10 cellular contexts compared by ENCODE assay signal in genomic region chr9:111759762-111760639, GRCh38. TPM values are rescaled to one million over a fixed set of nuclear protein-coding genes. Genes with fewer than 3 reads are reported as not detected.
DNase-seq lines count a peak whose midpoint lies in the region; ATAC-seq and TF ChIP-seq lines count a peak whose summit lies in the region.
"Had no signal": no experiment of that assay in that cellular context is flagged by ENCODE, and none has a peak within 500 bp of the region (broad histone marks: within the 10 kb centered on the region; RNA-seq: fewer than 3 reads in every experiment).

No MANE protein-coding gene starts in this region.

- no peak overlapping the region for H3K27ac ChIP-seq in CD4-positive, CD25-positive, alpha-beta regulatory T cell (ENCODE audit: insufficient read depth, low read length, poor library complexity, severe bottlenecking)
- no peak overlapping the region for H3K27ac ChIP-seq in KMS-11
- H3K27ac ChIP-seq in adrenal gland = peak overlapping the region in 1 of 5 donors; percentile 10
- H3K27ac ChIP-seq in gastrocnemius medialis = no peak overlapping the region

- H3K36me3 Mint-ChIP-seq in CD4-positive, CD25-positive, alpha-beta regulatory T cell = no peaks in the 10 kb centered on the region

- TF ChIP-seq CTCF in KMS-11 (conservative IDR thresholded peaks at IDR 0.05; ENCODE audit: low read depth, low read length) (peak; percentile 81), adrenal gland (IDR thresholded peaks at IDR 0.05) (peak; percentile 67 to 88 (median 78)), gastrocnemius medialis (IDR thresholded peaks at IDR 0.05 in 4 of 5, conservative IDR thresholded peaks at IDR 0.05 in 1 of 5) (peak; percentile 31 to 75 (median 59))

- H3K4me1 ChIP-seq in CD4-positive, CD25-positive, alpha-beta regulatory T cell (ENCODE audit: control insufficient read depth, insufficient read depth, low read length, poor library complexity, severe bottlenecking) = no peaks in the 10 kb centered on the region
- no peaks in the 10 kb centered on the region for H3K4me1 ChIP-seq in KMS-11 (ENCODE audit: low read depth, poor library complexity, severe bottlenecking)
- H3K4me1 ChIP-seq in adrenal gland (replicated peaks in 1 of 2) = peaks cover 0 to 5% of the 10 kb centered on the region in 2 donors
- peaks cover 0 to 4% of the 10 kb centered on the region in 2 donors for H3K4me1 ChIP-seq in gastrocnemius medialis

- H3K4me3 Mint-ChIP-seq in CD4-positive, CD25-positive, alpha-beta regulatory T cell = no peak overlapping the region

- no peak overlapping the region for H3K9ac ChIP-seq in KMS-11

- H3K4me1 Mint-ChIP-seq in CD4-positive, CD25-positive, alpha-beta regulatory T cell = peaks cover 0 to 10% (median 6%) of the 10 kb centered on the region in 4 donors

- H3K36me3 ChIP-seq in CD4-positive, CD25-positive, alpha-beta regulatory T cell (ENCODE audit: control insufficient read depth, insufficient read depth, low read length) = no peaks in the 10 kb centered on the region
- H3K36me3 ChIP-seq in KMS-11 (ENCODE audit: insufficient read depth) (no peaks in the 10 kb centered on the region), adrenal gland (replicated peaks in 1 of 2) (no peaks in the 10 kb centered on the region), gastrocnemius medialis (no peaks in the 10 kb centered on the region)

- no peaks in the 10 kb centered on the region for H3K79me2 ChIP-seq in KMS-11 (ENCODE audit: insufficient read depth, low read depth)

- no peak for TF ChIP-seq POLR2A in adrenal gland (IDR thresholded peaks at IDR 0.05)
- no peak for TF ChIP-seq POLR2A in gastrocnemius medialis (IDR thresholded peaks at IDR 0.05)

- intact Hi-C loops in adrenal gland (cut with DNase I) = loop anchor here (2.0 to 10.0 kb wide), 3 partner anchors 135 to 315 kb away; partner anchors contain the start of gene UGCG (in 1 of the 2)
- intact Hi-C loops in left ventricle myocardium superior (cut with micrococcal nuclease) = loop anchor here (1.0 kb wide), 1 partner anchor 314 kb away; no protein-coding TSS in a partner anchor
- intact Hi-C loops in gastrocnemius medialis (cut with DNase I; ENCODE audit: low total_unique reads) = loop anchor here (1.0 to 5.0 kb wide), 2 partner anchors 314 to 602 kb away; no protein-coding TSS in a partner anchor

- no peaks in the 10 kb centered on the region for H3K27me3 Mint-ChIP-seq in CD4-positive, CD25-positive, alpha-beta regulatory T cell

- H2AFZ ChIP-seq in KMS-11 (ENCODE audit: low read depth) = no peak overlapping the region

- no peak overlapping the region for H3K4me3 ChIP-seq in CD4-positive, CD25-positive, alpha-beta regulatory T cell (ENCODE audit: low read depth, low read length)
- no peak overlapping the region for H3K4me3 ChIP-seq in KMS-11 (IDR thresholded peaks at IDR 0.05; ENCODE audit: insufficient read depth, low read depth, low read length)
- no peak overlapping the region for H3K4me3 ChIP-seq in adrenal gland
- no peak overlapping the region for H3K4me3 ChIP-seq in gastrocnemius medialis

- peak; percentile 60 to 78 for ATAC-seq in CD4-positive, CD25-positive, alpha-beta regulatory T cell (ENCODE audit: low read depth in 2 of 2)
- ATAC-seq in GM18868 (IDR thresholded peaks at IDR 0.05; ENCODE audit: unreplicated experiment) (peak; percentile 63), left ventricle myocardium superior (peak; percentile 82), gastrocnemius medialis (peak; percentile 89 to 90), HG03196 (IDR thresholded peaks at IDR 0.05; ENCODE audit: unreplicated experiment) (no peak)

- H3K4me2 ChIP-seq in KMS-11 = no peak overlapping the region

- H3K9me3 ChIP-seq in CD4-positive, CD25-positive, alpha-beta regulatory T cell (ENCODE audit: control insufficient read depth in 2 of 2, low read length in 2 of 2) = no peaks in the 10 kb centered on the region
- H3K9me3 ChIP-seq in adrenal gland (replicated peaks in 1 of 3) = no peaks in the 10 kb centered on the region
- no peaks in the 10 kb centered on the region for H3K9me3 ChIP-seq in gastrocnemius medialis

- WGBS in adrenal gland, 4 donors = 75 to 84% (median 81%) methylated on average over 2 of the region's 2 CpGs

- H3K27me3 ChIP-seq in CD4-positive, CD25-positive, alpha-beta regulatory T cell (ENCODE audit: control insufficient read depth, insufficient read depth, low read length) = no peaks in the 10 kb centered on the region
- H3K27me3 ChIP-seq in KMS-11 (ENCODE audit: insufficient read depth, low read depth) = no peaks in the 10 kb centered on the region
- no peaks in the 10 kb centered on the region for H3K27me3 ChIP-seq in adrenal gland
- H3K27me3 ChIP-seq in gastrocnemius medialis = no peaks in the 10 kb centered on the region

- peak; percentile 35 to 82 (median 74) for DNase-seq in CD4-positive, CD25-positive, alpha-beta regulatory T cell
- DNase-seq in OCI-M1 (lab: John Stamatoyannopoulos, UW) (peak; percentile 92), adrenal gland (peak; percentile 29 to 71 (median 64)), left ventricle myocardium superior (no peak), gastrocnemius medialis (no peak)

- H3K9me3 Mint-ChIP-seq in CD4-positive, CD25-positive, alpha-beta regulatory T cell = no peaks in the 10 kb centered on the region

- no peaks in the 10 kb centered on the region for H4K20me1 ChIP-seq in KMS-11 (ENCODE audit: insufficient read depth)

- in situ Hi-C loops in gastrocnemius medialis (cut with MboI; ENCODE audit: low sequenced_read_pairs in 4 of 4) = loop anchor here (5.0 to 25.0 kb wide), 3 partner anchors 317 to 602 kb away; no protein-coding TSS in a partner anchor

- H3K27ac Mint-ChIP-seq in CD4-positive, CD25-positive, alpha-beta regulatory T cell = no peak overlapping the region

RNA-seq across cellular contexts. Expression of gene SHOC1, which starts 34.7 kb away (rescaled TPM):
- total RNA-seq in CD4-positive, CD25-positive, alpha-beta regulatory T cell = not detected
- not detected for polyA plus RNA-seq in CD4-positive, CD25-positive, alpha-beta regulatory T cell
- 1 to 10 TPM in 6 of 8 donors, under 1 TPM in 2; 0.11 to 8.2 (median 2.7) TPM for total RNA-seq in adrenal gland
- 1 to 10 TPM in 2 of 3 donors, under 1 TPM in 1; 0.57 to 4.8 (median 3.0) TPM for polyA plus RNA-seq in adrenal gland
- total RNA-seq in left ventricle myocardium superior = not detected
- not detected for total RNA-seq in gastrocnemius medialis
- total RNA-seq: subcutaneous adipose tissue; T-helper 1 cell treated with Interleukin-12 subunit alpha and Interleukin-12 subunit beta and Interleukin-4 antibody, amounts not matched to agents 30 ng/mL and 1 ng/mL, for 36 hours had no signal

Comparison
In these comparisons a context has a peak if more than half of its experiments do, and no peak if none do; other contexts are left out.
1. DNase-seq: peak in CD4-positive, CD25-positive, alpha-beta regulatory T cell (3 of 3), OCI-M1 (single experiment) and adrenal gland (7 of 7); none in left ventricle myocardium superior (single experiment) and gastrocnemius medialis (0 of 2).
2. Peak in every context shown above with its lines, with median percentiles within 50 percentile points of each other: CTCF ChIP-seq.